In the genomic region with DNA sequence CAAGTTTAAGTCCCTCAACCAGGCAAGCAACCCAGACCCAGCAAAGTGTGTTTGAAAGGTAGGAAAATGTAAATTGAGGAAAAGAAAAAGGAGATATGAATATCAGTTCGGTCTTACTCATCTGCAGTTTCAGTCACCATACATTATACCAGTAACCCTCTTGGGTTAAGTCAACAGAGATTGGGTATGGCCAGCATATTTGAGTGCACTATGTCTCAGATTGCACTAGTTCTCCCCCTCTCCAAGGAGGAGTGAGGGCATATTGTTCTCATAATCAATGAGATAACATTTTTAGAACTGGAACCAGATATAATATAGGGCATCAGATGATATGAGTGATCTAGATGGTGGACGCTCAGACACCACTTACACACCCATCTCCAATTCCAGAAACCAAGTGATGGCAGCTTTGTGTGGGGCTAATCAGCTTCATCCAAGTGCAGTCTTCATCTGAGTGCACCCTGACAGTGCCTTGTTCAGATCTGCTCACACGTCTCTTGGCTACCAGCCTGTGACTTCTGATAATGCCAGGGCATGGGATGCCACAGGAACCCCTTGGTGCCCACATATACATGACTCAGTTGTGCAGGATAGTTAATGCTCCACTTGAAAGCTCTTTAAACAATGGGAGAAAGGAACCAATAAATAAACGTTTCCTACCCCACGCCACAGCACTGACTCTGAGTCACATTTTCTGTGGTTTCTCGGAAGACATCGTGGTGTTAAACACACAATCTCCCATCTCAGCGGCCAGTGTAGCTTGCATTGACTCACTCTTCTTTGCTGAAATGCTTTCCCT, we compare ENCODE assay signal across 11 cellular contexts.
A peak's percentile ranks its signal among the peaks of the same experiment; 100 is the strongest.
DNase-seq lines count a peak whose midpoint lies in the region; ATAC-seq and TF ChIP-seq lines count a peak whose summit lies in the region.
"Had no signal": no experiment of that assay in that cellular context is flagged by ENCODE, and none has a peak within 500 bp of the region (broad histone marks: within the 10 kb centered on the region; RNA-seq: fewer than 3 reads in every experiment).

No MANE protein-coding gene starts in this region.

- intact Hi-C loops in dorsolateral prefrontal cortex (cut with DNase I): no loop called here

- H3K4me3 Mint-ChIP-seq in activated CD8-positive, alpha-beta memory T cell treated with anti-CD3 and anti-CD28 coated beads, Interleukin-2, amount 10 ng/mL, durations not matched to agents 7 days and 5 days: no peak overlapping the region
- no peak overlapping the region for H3K4me3 Mint-ChIP-seq in activated CD4-positive, alpha-beta memory T cell treated with anti-CD3 and anti-CD28 coated beads, Interleukin-2, amount 10 ng/mL, durations not matched to agents 7 days and 5 days
- H3K4me3 Mint-ChIP-seq in stimulated activated effector memory CD8-positive, alpha-beta T cell treated with anti-CD3 and anti-CD28 coated beads, Interleukin-12 subunit alpha, Interleukin-12 subunit beta, amount 100 ng/mL, for 72 hours: no peak overlapping the region
- H3K4me3 Mint-ChIP-seq in mesothelial cell of epicardium: no peak overlapping the region
- H3K4me3 Mint-ChIP-seq: dendritic cell treated with granulocyte-macrophage colony-stimulating factor and Interleukin-4, amounts not matched to agents 40 ng/mL and 50 ng/mL, for 4 days had no signal

- no peak overlapping the region for H3K27ac ChIP-seq in dorsolateral prefrontal cortex
- H3K27ac ChIP-seq: WERI-Rb-1 had no signal

- DNase-seq in activated CD8-positive, alpha-beta memory T cell treated with anti-CD3 and anti-CD28 coated beads, Interleukin-2, amount 10 ng/mL, durations not matched to agents 7 days and 5 days: peak; percentile 47
- DNase-seq in activated CD8-positive, alpha-beta memory T cell treated with anti-CD3 and anti-CD28 coated beads, Interleukin-2, amount 50 U/mL, for 4 hours: no peak
- DNase-seq in activated CD4-positive, alpha-beta memory T cell treated with anti-CD3 and anti-CD28 coated beads, Interleukin-2, amount 10 ng/mL, durations not matched to agents 7 days and 5 days: peak; percentile 20
- DNase-seq in fibroblast of villous mesenchyme (ENCODE audit: low read depth) (peak; percentile 90), mesothelial cell of epicardium (ENCODE audit: low spot score in 2 of 2, unreplicated experiment in 2 of 2) (no peak), NCI-H69 (lab: John Stamatoyannopoulos, UW) (no peak), dorsolateral prefrontal cortex (no peak)
- no peak for DNase-seq in stimulated activated effector memory CD8-positive, alpha-beta T cell treated with anti-CD3 and anti-CD28 coated beads, Interleukin-12 subunit alpha, Interleukin-12 subunit beta, amount 100 ng/mL, for 72 hours (ENCODE audit: low spot score in 2 of 2)
- DNase-seq: NCI-H510A treated with DMSO at 0.1 percent for 48 hours, WERI-Rb-1 had no signal

- ATAC-seq in activated CD8-positive, alpha-beta memory T cell treated with anti-CD3 and anti-CD28 coated beads, Interleukin-2, amount 10 ng/mL, durations not matched to agents 7 days and 5 days: peak; percentile 45
- peak; percentile 88 for ATAC-seq in stimulated activated effector memory CD8-positive, alpha-beta T cell treated with anti-CD3 and anti-CD28 coated beads, Interleukin-12 subunit alpha, Interleukin-12 subunit beta, amount 100 ng/mL, for 72 hours

- no peaks in the 10 kb centered on the region for H3K36me3 Mint-ChIP-seq in activated CD8-positive, alpha-beta memory T cell treated with anti-CD3 and anti-CD28 coated beads, Interleukin-2, amount 10 ng/mL, durations not matched to agents 7 days and 5 days
- H3K36me3 Mint-ChIP-seq in activated CD4-positive, alpha-beta memory T cell treated with anti-CD3 and anti-CD28 coated beads, Interleukin-2, amount 10 ng/mL, durations not matched to agents 7 days and 5 days (ENCODE audit: low read depth): no peaks in the 10 kb centered on the region
- H3K36me3 Mint-ChIP-seq in stimulated activated effector memory CD8-positive, alpha-beta T cell treated with anti-CD3 and anti-CD28 coated beads, Interleukin-12 subunit alpha, Interleukin-12 subunit beta, amount 100 ng/mL, for 72 hours: no peaks in the 10 kb centered on the region
- no peaks in the 10 kb centered on the region for H3K36me3 Mint-ChIP-seq in mesothelial cell of epicardium

- no peaks in the 10 kb centered on the region for H3K9me3 Mint-ChIP-seq in activated CD8-positive, alpha-beta memory T cell treated with anti-CD3 and anti-CD28 coated beads, Interleukin-2, amount 10 ng/mL, durations not matched to agents 7 days and 5 days (ENCODE audit: low read depth)
- peaks cover 2% of the 10 kb centered on the region for H3K9me3 Mint-ChIP-seq in activated CD4-positive, alpha-beta memory T cell treated with anti-CD3 and anti-CD28 coated beads, Interleukin-2, amount 10 ng/mL, durations not matched to agents 7 days and 5 days
- peaks cover 3% of the 10 kb centered on the region for H3K9me3 Mint-ChIP-seq in stimulated activated effector memory CD8-positive, alpha-beta T cell treated with anti-CD3 and anti-CD28 coated beads, Interleukin-12 subunit alpha, Interleukin-12 subunit beta, amount 100 ng/mL, for 72 hours
- H3K9me3 Mint-ChIP-seq in mesothelial cell of epicardium: peaks cover 10% of the 10 kb centered on the region
- H3K9me3 Mint-ChIP-seq: dendritic cell treated with granulocyte-macrophage colony-stimulating factor and Interleukin-4, amounts not matched to agents 40 ng/mL and 50 ng/mL, for 4 days had no signal

- CTCF ChIA-PET in activated CD8-positive, alpha-beta memory T cell treated with anti-CD3 and anti-CD28 coated beads, Interleukin-2, amount 10 ng/mL, durations not matched to agents 7 days and 5 days (lab: Charles Lee): no interaction called here
- CTCF ChIA-PET in activated CD4-positive, alpha-beta memory T cell treated with anti-CD3 and anti-CD28 coated beads, Interleukin-2, amount 10 ng/mL, durations not matched to agents 7 days and 5 days (lab: Charles Lee): no interaction called here

- H3K4me3 ChIP-seq in fibroblast of villous mesenchyme (ENCODE audit: low read depth, low read length) (no peak overlapping the region), dorsolateral prefrontal cortex (no peak overlapping the region)

- H3K27me3 Mint-ChIP-seq in activated CD8-positive, alpha-beta memory T cell treated with anti-CD3 and anti-CD28 coated beads, Interleukin-2, amount 10 ng/mL, durations not matched to agents 7 days and 5 days: peaks cover 12% of the 10 kb centered on the region
- H3K27me3 Mint-ChIP-seq in activated CD4-positive, alpha-beta memory T cell treated with anti-CD3 and anti-CD28 coated beads, Interleukin-2, amount 10 ng/mL, durations not matched to agents 7 days and 5 days: peaks cover 18% of the 10 kb centered on the region
- H3K27me3 Mint-ChIP-seq in mesothelial cell of epicardium (ENCODE audit: low read depth): no peaks in the 10 kb centered on the region

- no peak overlapping the region for H3K27ac Mint-ChIP-seq in activated CD8-positive, alpha-beta memory T cell treated with anti-CD3 and anti-CD28 coated beads, Interleukin-2, amount 10 ng/mL, durations not matched to agents 7 days and 5 days
- H3K27ac Mint-ChIP-seq in activated CD4-positive, alpha-beta memory T cell treated with anti-CD3 and anti-CD28 coated beads, Interleukin-2, amount 10 ng/mL, durations not matched to agents 7 days and 5 days: no peak overlapping the region
- H3K27ac Mint-ChIP-seq in stimulated activated effector memory CD8-positive, alpha-beta T cell treated with anti-CD3 and anti-CD28 coated beads, Interleukin-12 subunit alpha, Interleukin-12 subunit beta, amount 100 ng/mL, for 72 hours: no peak overlapping the region
- H3K27ac Mint-ChIP-seq in mesothelial cell of epicardium: no peak overlapping the region
- H3K27ac Mint-ChIP-seq: dendritic cell treated with granulocyte-macrophage colony-stimulating factor and Interleukin-4, amounts not matched to agents 40 ng/mL and 50 ng/mL, for 4 days had no signal

- peaks cover 10% of the 10 kb centered on the region for H3K4me1 Mint-ChIP-seq in activated CD8-positive, alpha-beta memory T cell treated with anti-CD3 and anti-CD28 coated beads, Interleukin-2, amount 10 ng/mL, durations not matched to agents 7 days and 5 days
- H3K4me1 Mint-ChIP-seq in activated CD4-positive, alpha-beta memory T cell treated with anti-CD3 and anti-CD28 coated beads, Interleukin-2, amount 10 ng/mL, durations not matched to agents 7 days and 5 days: peaks cover 6% of the 10 kb centered on the region
- H3K4me1 Mint-ChIP-seq in stimulated activated effector memory CD8-positive, alpha-beta T cell treated with anti-CD3 and anti-CD28 coated beads, Interleukin-12 subunit alpha, Interleukin-12 subunit beta, amount 100 ng/mL, for 72 hours: peaks cover 11% of the 10 kb centered on the region
- H3K4me1 Mint-ChIP-seq in mesothelial cell of epicardium: peaks cover 19% of the 10 kb centered on the region

- peaks cover 0 to 18% (median 0%) of the 10 kb centered on the region in 45 donors for H3K27me3 ChIP-seq in dorsolateral prefrontal cortex

- no peak for TF ChIP-seq CTCF in fibroblast of villous mesenchyme (IDR thresholded peaks at IDR 0.05; ENCODE audit: insufficient read depth, low read depth, low read length)
- TF ChIP-seq CTCF in mesothelial cell of epicardium (IDR thresholded peaks at IDR 0.05; ENCODE audit: unreplicated experiment): no peak
- no peak for TF ChIP-seq CTCF in dorsolateral prefrontal cortex (IDR thresholded peaks at IDR 0.05 in 54 of 56, conservative IDR thresholded peaks at IDR 0.05 in 2 of 56; ENCODE audit: low read depth in 1 of 56, partially characterized antibody in 56 of 56)

- POLR2A ChIA-PET in activated CD4-positive, alpha-beta memory T cell treated with anti-CD3 and anti-CD28 coated beads, Interleukin-2, amount 10 ng/mL, durations not matched to agents 7 days and 5 days (lab: Charles Lee): no interaction called here

Comparison
In these comparisons a context has a peak if more than half of its experiments do, and no peak if none do; other contexts are left out.
1. DNase-seq: peak in activated CD8-positive, alpha-beta memory T cell treated with anti-CD3 and anti-CD28 coated beads, Interleukin-2, amount 10 ng/mL, durations not matched to agents 7 days and 5 days (single experiment), activated CD4-positive, alpha-beta memory T cell treated with anti-CD3 and anti-CD28 coated beads, Interleukin-2, amount 10 ng/mL, durations not matched to agents 7 days and 5 days (single experiment) and fibroblast of villous mesenchyme (single experiment); none in activated CD8-positive, alpha-beta memory T cell treated with anti-CD3 and anti-CD28 coated beads, Interleukin-2, amount 50 U/mL, for 4 hours (single experiment), stimulated activated effector memory CD8-positive, alpha-beta T cell treated with anti-CD3 and anti-CD28 coated beads, Interleukin-12 subunit alpha, Interleukin-12 subunit beta, amount 100 ng/mL, for 72 hours (0 of 2), mesothelial cell of epicardium (0 of 2), NCI-H69 (single experiment) and dorsolateral prefrontal cortex (0 of 10).